ENCODE assay signal across 29 cellular contexts in the genomic region with DNA sequence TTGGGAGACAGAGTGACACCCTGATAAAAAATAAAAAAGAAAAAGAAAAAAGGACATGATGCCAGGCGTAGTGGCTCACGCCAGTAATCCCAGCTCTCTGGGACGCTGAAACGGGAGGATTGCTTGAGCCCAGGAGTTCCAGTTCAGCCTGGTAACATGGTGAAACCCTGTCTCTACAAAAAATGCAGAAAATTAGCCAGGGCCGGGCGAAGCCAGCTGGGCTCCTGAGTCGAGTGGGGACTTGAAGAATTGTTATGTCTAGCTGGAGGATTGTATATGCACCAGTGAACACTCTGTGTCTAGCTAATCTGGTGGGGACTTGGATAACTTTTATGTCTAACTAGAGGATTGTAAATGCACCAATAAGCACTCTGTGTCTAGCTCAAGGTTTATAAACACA. TPM values are rescaled to one million over a fixed set of nuclear protein-coding genes. Genes with fewer than 3 reads are reported as not detected.
"Had no signal": no experiment of that assay in that cellular context is flagged by ENCODE, and none has a peak within 500 bp of the region (broad histone marks: within the 10 kb centered on the region; RNA-seq: fewer than 3 reads in every experiment).

No MANE protein-coding gene starts in this region.

- H3K27ac ChIP-seq: coronary artery, esophagus squamous epithelium, heart right ventricle, left lung, prostate gland, right atrium auricular region, sigmoid colon, thoracic aorta, transverse colon, upper lobe of right lung, uterus had no signal

- H3K27me3 ChIP-seq: right atrium auricular region, transverse colon, upper lobe of right lung, uterus had no signal

- H3K9me3 ChIP-seq: esophagus squamous epithelium, heart right ventricle, left lung, prostate gland, right atrium auricular region, sigmoid colon, thoracic aorta, transverse colon, upper lobe of right lung, uterus had no signal

- H3K4me1 ChIP-seq: esophagus squamous epithelium, prostate gland, right atrium auricular region, sigmoid colon, upper lobe of right lung, uterus had no signal

- DNase-seq: dermis blood vessel endothelial cell; effector memory CD4-positive, alpha-beta T cell; esophagus squamous epithelium; foreskin melanocyte; glutamatergic neuron; heart right ventricle; hippocampal formation; left cardiac atrium; left lung; mesendoderm; midbrain; nucleus accumbens; sigmoid colon; stimulated activated CD4-positive, alpha-beta T cell treated with anti-CD3 and anti-CD28 coated beads, Interleukin-2, amount 100 ng/mL, for 24 hours; stimulated activated CD4-positive, alpha-beta T cell treated with anti-CD3 and anti-CD28 coated beads, Interleukin-4, amount 100 ng/mL, for 24 hours; transverse colon; upper lobe of right lung; uterus had no signal

- H3K4me3 ChIP-seq: coronary artery, esophagus squamous epithelium, heart right ventricle, left lung, prostate gland, right atrium auricular region, sigmoid colon, thoracic aorta, transverse colon, upper lobe of right lung, uterus had no signal

- ATAC-seq: heart right ventricle; left cardiac atrium; left lung; naive thymus-derived CD4-positive, alpha-beta T cell; stimulated activated memory B cell treated with anti-CD40 and anti-IgM and Interleukin-4, amounts not matched to agents 10 μg/mL and 1 μg/mL and 100 μg/mL, for 72 hours; upper lobe of right lung had no signal

- H3K36me3 ChIP-seq: esophagus squamous epithelium, heart right ventricle, left lung, prostate gland, right atrium auricular region, sigmoid colon, thoracic aorta, transverse colon, upper lobe of right lung, uterus had no signal

RNA-seq across cellular contexts. Expression of a gene that starts 32.3 kb away (rescaled TPM):
- total RNA-seq: endothelial cell of umbilical vein; epithelial cell of proximal tubule; heart right ventricle; kidney epithelial cell; left cardiac atrium; left lung; lower leg skin; mucosa of gallbladder; naive thymus-derived CD4-positive, alpha-beta T cell; right atrium auricular region; upper lobe of right lung had no signal
